8 cellular contexts compared by ENCODE assay signal in the genomic region with DNA sequence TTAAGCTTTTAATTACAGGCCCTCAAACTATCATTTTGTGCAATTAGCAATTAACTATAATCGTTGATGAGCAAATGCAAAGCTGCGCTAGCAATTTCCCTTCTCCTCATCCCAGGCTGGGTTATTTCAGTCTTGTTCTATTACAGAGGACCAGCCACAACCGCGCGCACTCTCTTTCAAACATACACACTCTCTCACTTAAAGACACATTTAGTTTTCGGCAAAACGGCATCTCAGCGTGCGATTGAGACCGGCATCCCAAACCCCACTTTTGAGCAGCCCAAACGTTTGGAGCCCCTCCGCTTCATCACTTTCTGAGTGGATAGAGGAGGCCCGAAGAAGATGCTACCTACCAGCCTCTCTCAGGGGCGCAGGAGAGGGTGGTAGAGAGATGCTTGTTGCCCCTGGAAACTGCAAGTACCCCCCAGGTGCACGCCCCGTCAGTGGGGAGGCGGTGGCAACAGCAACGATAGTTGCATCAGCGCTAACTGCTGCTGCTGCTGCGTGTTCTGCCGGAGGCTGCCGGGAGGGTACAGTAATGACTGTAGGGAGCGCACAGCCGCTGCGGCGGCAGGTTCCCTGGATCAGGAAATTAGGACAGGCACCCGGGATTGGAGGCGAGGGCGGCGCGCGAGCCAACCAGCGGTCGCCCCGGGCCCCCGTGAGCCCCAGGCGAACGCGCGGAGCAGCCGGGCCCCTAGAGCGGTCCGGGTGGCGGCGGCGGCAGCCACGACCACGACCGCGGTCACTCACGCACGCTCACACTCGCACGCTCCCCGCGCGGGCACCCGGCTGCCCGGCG. TPM values are rescaled to one million over a fixed set of nuclear protein-coding genes. Genes with fewer than 3 reads are reported as not detected.
DNase-seq lines count a peak whose midpoint lies in the region; ATAC-seq, FAIRE-seq and TF ChIP-seq lines count a peak whose summit lies in the region.

No MANE protein-coding gene starts in this region.

- peak; percentile 79 to 81 for DNase-seq in A549 (ENCODE audit: low read depth in 1 of 2, low spot score in 1 of 2)
- peak; percentile 84 for DNase-seq in NCI-H2227 treated with DMSO at 0.1 percent for 48 hours (lab: John Stamatoyannopoulos, UW)
- peak; percentile 85 for DNase-seq in activated CD4-positive, alpha-beta T cell treated with anti-CD3 and anti-CD28 coated beads, Interleukin-2, amount 10 ng/mL, durations not matched to agents 24 days and 14 days
- DNase-seq in lung (ENCODE audit: low spot score), result peak; percentile 82
- DNase-seq in stimulated activated CD4-positive, alpha-beta T cell treated with anti-CD3 and anti-CD28 coated beads, TNF-alpha, amount 100 ng/mL, for 24 hours (ENCODE audit: low read depth in 3 of 3), result peak in 2 of 3 experiments; percentile 18 to 67

- TF ChIP-seq RAD21 in A549 (conservative IDR thresholded peaks at IDR 0.05 in 1 of 2, IDR thresholded peaks at IDR 0.05 in 1 of 2), result 0 out of 5 replicates have a peak, but pooled peaks of 1 of the 2 experiments have one; percentile 24

- no peak for TF ChIP-seq EP300 in A549 (IDR thresholded peaks at IDR 0.05)

- H3K27ac ChIP-seq in A549, result peak overlapping the region; percentile 93
- no peak overlapping the region for H3K27ac ChIP-seq in ectodermal cell (ENCODE audit: insufficient read depth, low read depth, low read length, poor library complexity, severe bottlenecking)
- peak overlapping the region; percentile 66 to 93 for H3K27ac ChIP-seq in lung (ENCODE audit: low read depth in 1 of 2, low read length in 1 of 2)

- H3K4me3 ChIP-seq in A549 (peak overlapping the region; percentile 90), ectodermal cell (ENCODE audit: insufficient read depth, low read depth, low read length) (peak overlapping the region; percentile 70), lung (peak overlapping the region; percentile 49)

- CTCF ChIA-PET in A549 (lab: Yijun Ruan, JAX), result no interaction called here

- peaks cover 8% of the 10 kb centered on the region for H3K36me3 Mint-ChIP-seq in activated CD4-positive, alpha-beta T cell treated with anti-CD3 and anti-CD28 coated beads, Interleukin-2, amount 10 ng/mL, durations not matched to agents 24 days and 14 days (ENCODE audit: low read depth)

- intact Hi-C loops in activated CD4-positive, alpha-beta T cell treated with anti-CD3 and anti-CD28 coated beads, Interleukin-2, amount 10 ng/mL, durations not matched to agents 24 days and 14 days (cut with micrococcal nuclease), result loop anchor here (1.0 to 10.0 kb wide), 6 partner anchors 106 to 744 kb away; a partner anchor contains a TSS

- peaks cover 43% of the 10 kb centered on the region for H3K27me3 Mint-ChIP-seq in activated CD4-positive, alpha-beta T cell treated with anti-CD3 and anti-CD28 coated beads, Interleukin-2, amount 10 ng/mL, durations not matched to agents 24 days and 14 days

- POLR2A ChIA-PET in A549 (lab: Yijun Ruan, JAX), result no interaction called here

- peak overlapping the region; percentile 84 for H3K27ac Mint-ChIP-seq in activated CD4-positive, alpha-beta T cell treated with anti-CD3 and anti-CD28 coated beads, Interleukin-2, amount 10 ng/mL, durations not matched to agents 24 days and 14 days

- no peak for TF ChIP-seq CTCF in A549 (IDR thresholded peaks at IDR 0.05)
- TF ChIP-seq CTCF in lung (IDR thresholded peaks at IDR 0.05; ENCODE audit: control extremely low read depth, extremely low read depth), result no peak

- H3K4me2 ChIP-seq in A549, result peak overlapping the region; percentile 89

- peak; percentile 38; the same call in 1 of the 2 replicates for TF ChIP-seq POLR2A in A549 (IDR thresholded peaks at IDR 0.05; ENCODE audit: low read length)

- H3K9me3 Mint-ChIP-seq in activated CD4-positive, alpha-beta T cell treated with anti-CD3 and anti-CD28 coated beads, Interleukin-2, amount 10 ng/mL, durations not matched to agents 24 days and 14 days, result peaks cover 6% of the 10 kb centered on the region

- FAIRE-seq in A549 (lab: Jason Lieb, UNC), result no peak

- ATAC-seq in A549, result peak; percentile 82 to 86
- peak; percentile 33 for ATAC-seq in GM18867 (IDR thresholded peaks at IDR 0.05; ENCODE audit: unreplicated experiment)
- peak; percentile 35 for ATAC-seq in HG03135 (IDR thresholded peaks at IDR 0.05; ENCODE audit: unreplicated experiment)
- ATAC-seq in lung (ENCODE audit: insufficient read depth, low FRiP score), result peak; percentile 80

- WGBS in A549 (ENCODE audit: missing lambda C conversion rate), result 20% methylated on average over 35 of the region's 60 CpGs
- 4 to 6% methylated on average over 60 of the region's 60 CpGs for WGBS in ectodermal cell, 2 experiments
- WGBS in lung, 2 donors, result 3 to 5% methylated on average over 42 to 60 of the region's 60 CpGs

- H3K9me3 ChIP-seq in A549, result no peaks in the 10 kb centered on the region
- no peaks in the 10 kb centered on the region for H3K9me3 ChIP-seq in ectodermal cell (ENCODE audit: control insufficient read depth, low read length)
- peaks cover 0 to 1% of the 10 kb centered on the region in 2 donors for H3K9me3 ChIP-seq in lung (ENCODE audit: control insufficient read depth in 2 of 2, insufficient read depth in 1 of 2, low read length in 1 of 2)

- H3K4me1 ChIP-seq in A549 (peaks cover 24% of the 10 kb centered on the region), ectodermal cell (ENCODE audit: control insufficient read depth, insufficient read depth, low read length) (no peaks in the 10 kb centered on the region), lung (ENCODE audit: control insufficient read depth in 2 of 2, insufficient read depth in 2 of 2, low read length in 2 of 2) (peaks cover 3 to 16% of the 10 kb centered on the region in 2 donors)

- H3K4me1 Mint-ChIP-seq in activated CD4-positive, alpha-beta T cell treated with anti-CD3 and anti-CD28 coated beads, Interleukin-2, amount 10 ng/mL, durations not matched to agents 24 days and 14 days, result peaks cover 16% of the 10 kb centered on the region

- H3K4me3 Mint-ChIP-seq in activated CD4-positive, alpha-beta T cell treated with anti-CD3 and anti-CD28 coated beads, Interleukin-2, amount 10 ng/mL, durations not matched to agents 24 days and 14 days, result peak overlapping the region; percentile 87

- H3K27me3 ChIP-seq in ectodermal cell (ENCODE audit: control insufficient read depth, insufficient read depth, low read length, poor library complexity, severe bottlenecking) (peaks cover 56% of the 10 kb centered on the region), lung (ENCODE audit: control insufficient read depth, insufficient read depth) (no peaks in the 10 kb centered on the region)

- H3K36me3 ChIP-seq in ectodermal cell (ENCODE audit: control insufficient read depth, insufficient read depth, low read length) (no peaks in the 10 kb centered on the region), lung (ENCODE audit: control insufficient read depth in 2 of 2, insufficient read depth in 2 of 2, low read length in 2 of 2) (no peaks in the 10 kb centered on the region)

TF ChIP-seq in A549, 52 proteins besides CTCF, POLR2A, EP300 and RAD21 (continues in another document):
- TF ChIP-seq MAZ (IDR thresholded peaks at IDR 0.05; ENCODE audit: borderline replicate concordance, low read depth, low read length) (no peak), ZSCAN20 (CRISPR knock-in tag; IDR thresholded peaks at IDR 0.05) (no peak), ZFP36 (IDR thresholded peaks at IDR 0.05; ENCODE audit: borderline replicate concordance, partially characterized antibody) (no peak), MAFK (IDR thresholded peaks at IDR 0.05; ENCODE audit: partially characterized antibody) (no peak), RCOR1 (IDR thresholded peaks at IDR 0.05; ENCODE audit: low read depth, low read length) (0 out of 2 replicates have a peak, but pooled peaks have one; percentile 24), NR3C1 (IDR thresholded peaks at IDR 0.05) (no peak), NFE2L2 (conservative IDR thresholded peaks at IDR 0.05; ENCODE audit: low read length) (no peak), ESRRA (IDR thresholded peaks at IDR 0.05; ENCODE audit: borderline replicate concordance, low read length) (no peak), PHF8 (IDR thresholded peaks at IDR 0.05; ENCODE audit: borderline replicate concordance, low read depth) (no peak), JUNB (IDR thresholded peaks at IDR 0.05) (no peak)
- TF ChIP-seq, protein P1, sequence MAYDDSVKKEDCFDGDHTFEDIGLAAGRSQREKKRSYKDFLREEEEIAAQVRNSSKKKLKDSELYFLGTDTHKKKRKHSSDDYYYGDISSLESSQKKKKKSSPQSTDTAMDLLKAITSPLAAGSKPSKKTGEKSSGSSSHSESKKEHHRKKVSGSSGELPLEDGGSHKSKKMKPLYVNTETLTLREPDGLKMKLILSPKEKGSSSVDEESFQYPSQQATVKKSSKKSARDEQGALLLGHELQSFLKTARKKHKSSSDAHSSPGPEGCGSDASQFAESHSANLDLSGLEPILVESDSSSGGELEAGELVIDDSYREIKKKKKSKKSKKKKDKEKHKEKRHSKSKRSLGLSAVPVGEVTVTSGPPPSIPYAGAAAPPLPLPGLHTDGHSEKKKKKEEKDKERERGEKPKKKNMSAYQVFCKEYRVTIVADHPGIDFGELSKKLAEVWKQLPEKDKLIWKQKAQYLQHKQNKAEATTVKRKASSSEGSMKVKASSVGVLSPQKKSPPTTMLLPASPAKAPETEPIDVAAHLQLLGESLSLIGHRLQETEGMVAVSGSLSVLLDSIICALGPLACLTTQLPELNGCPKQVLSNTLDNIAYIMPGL (CRISPR knock-in tag; IDR thresholded peaks at IDR 0.05; ENCODE audit: borderline replicate concordance), result no peak
- TF ChIP-seq, protein P2, sequence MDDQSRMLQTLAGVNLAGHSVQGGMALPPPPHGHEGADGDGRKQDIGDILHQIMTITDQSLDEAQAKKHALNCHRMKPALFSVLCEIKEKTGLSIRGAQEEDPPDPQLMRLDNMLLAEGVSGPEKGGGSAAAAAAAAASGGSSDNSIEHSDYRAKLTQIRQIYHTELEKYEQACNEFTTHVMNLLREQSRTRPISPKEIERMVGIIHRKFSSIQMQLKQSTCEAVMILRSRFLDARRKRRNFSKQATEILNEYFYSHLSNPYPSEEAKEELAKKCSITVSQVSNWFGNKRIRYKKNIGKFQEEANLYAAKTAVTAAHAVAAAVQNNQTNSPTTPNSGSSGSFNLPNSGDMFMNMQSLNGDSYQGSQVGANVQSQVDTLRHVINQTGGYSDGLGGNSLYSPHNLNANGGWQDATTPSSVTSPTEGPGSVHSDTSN (IDR thresholded peaks at IDR 0.05), result no peak

RNA-seq across cellular contexts. Expression of a gene that starts 0.5 kb away (rescaled TPM):
- polyA plus RNA-seq in A549 (2011; rRNA removed) (49.0 and 55.9 TPM in 2 replicates), A549 (2017; fragmentation: RNase III; extraction: RNeasy Plus Mini Kit Qiagen cat#74134 plus additional on column Dnase treatment) (27.9 to 29.9 TPM (median 28.6 TPM) in 3 replicates), lung (1 to 10 TPM; 5.7 to 9.9 TPM)
- polyA plus RNA-seq in A549 (2012; cell fraction: cytosol; rRNA removed), result 10.7 and 11.5 TPM in 2 replicates
- polyA plus RNA-seq in A549 (2012; cell fraction: nucleus; rRNA removed), result 18.0 and 18.5 TPM in 2 replicates
- 47.1 and 50.0 TPM in 2 replicates for polyA minus RNA-seq in A549 (2011; rRNA and poly(A)+ RNA removed)
- 6.4 and 7.3 TPM in 2 replicates for total RNA-seq in activated CD4-positive, alpha-beta T cell treated with anti-CD3 and anti-CD28 coated beads, Interleukin-2, amount 10 ng/mL, durations not matched to agents 24 days and 14 days
- 11.6 TPM for polyA plus RNA-seq in ectodermal cell (2013, experiment 1 of 4)
- polyA plus RNA-seq in ectodermal cell (2013, experiment 2 of 4), result 9.3 TPM
- polyA plus RNA-seq in ectodermal cell (2013, experiment 3 of 4), result 13.9 TPM
- 15.4 TPM for polyA plus RNA-seq in ectodermal cell (2013, experiment 4 of 4)
- 10 to 100 TPM; 19.4 to 32.3 TPM for total RNA-seq in lung

Comparison
In these comparisons a context has a peak if more than half of its experiments do, and no peak if none do; other contexts are left out.
1. ATAC-seq: peak in every context shown above with its lines; median percentile 84 in A549; 80 in lung; 35 in HG03135; 33 in GM18867.